ENCODE assay signal across 33 cellular contexts in the genomic region with DNA sequence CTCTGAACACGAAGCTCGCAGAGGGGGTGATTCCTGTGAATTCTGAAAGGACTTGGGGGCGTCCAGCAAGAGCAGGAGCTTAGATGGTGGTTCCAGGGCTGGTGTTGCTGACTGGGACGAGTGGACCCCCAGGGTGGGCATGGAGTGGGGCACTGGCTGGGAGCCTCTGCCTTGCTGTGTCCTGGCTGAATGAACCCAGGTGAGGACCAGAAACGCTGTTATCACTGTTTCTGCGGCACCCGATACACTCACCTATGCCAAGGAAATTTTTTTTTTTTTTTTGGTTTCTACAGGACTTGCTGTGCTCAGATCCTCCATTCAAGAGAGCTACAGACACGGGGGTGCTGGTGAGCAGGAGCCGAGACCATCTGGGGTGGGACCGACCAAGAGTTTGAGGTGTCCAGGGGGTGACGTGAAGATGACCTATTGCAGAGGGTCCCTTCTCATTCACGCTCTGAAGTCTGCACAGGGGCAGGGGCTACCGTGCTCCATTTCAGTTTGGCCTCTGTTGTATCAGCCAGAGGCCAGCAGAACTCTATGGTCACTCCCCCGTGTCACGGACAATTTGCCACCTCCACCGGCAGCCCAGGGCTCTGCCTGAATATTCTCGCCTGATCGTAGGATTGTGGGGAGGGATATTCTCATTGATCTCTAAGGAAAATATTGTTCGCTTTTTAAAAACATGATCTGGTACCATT.
"Had no signal": no experiment of that assay in that cellular context is flagged by ENCODE, and none has a peak within 500 bp of the region (broad histone marks: within the 10 kb centered on the region; RNA-seq: fewer than 3 reads in every experiment).

No MANE protein-coding gene starts in this region.

- H3K27ac ChIP-seq: ascending aorta, cardiac muscle cell, Peyer's patch, WERI-Rb-1 had no signal

- H3K27me3 Mint-ChIP-seq: activated naive CD4-positive, alpha-beta T cell treated with anti-CD3 and anti-CD28 coated beads, Interleukin-2, amount 50 U/mL, for 24 hours had no signal

- DNase-seq: activated CD4-positive, alpha-beta memory T cell treated with anti-CD3 and anti-CD28 coated beads, Interleukin-2, amount 10 ng/mL, durations not matched to agents 7 days and 5 days; activated CD4-positive, alpha-beta T cell treated with anti-CD3 and anti-CD28 coated beads for 1 hour; activated CD4-positive, alpha-beta T cell treated with anti-CD3 and anti-CD28 coated beads for 48 hours; activated CD4-positive, CD25-positive, alpha-beta regulatory T cell; activated CD8-positive, alpha-beta memory T cell treated with anti-CD3 and anti-CD28 coated beads for 24 hours; activated CD8-positive, alpha-beta memory T cell treated with anti-CD3 and anti-CD28 coated beads, Interleukin-2, amount 10 ng/mL, durations not matched to agents 7 days and 5 days; activated CD8-positive, alpha-beta memory T cell treated with anti-CD3 and anti-CD28 coated beads, Interleukin-2, amount 50 U/mL, for 48 hours; activated gamma-delta T cell; activated naive CD4-positive, alpha-beta T cell treated with Interleukin-2 at 50 U/mL for 16 hours; activated naive CD8-positive, alpha-beta T cell treated with anti-CD3 and anti-CD28 coated beads, Interleukin-2, amount 10 ng/mL, durations not matched to agents 7 days and 5 days; activated T-cell treated with anti-CD3 and anti-CD28 coated beads, Interleukin-2, amount 50 U/mL, for 1 hour; Kasumi-1; KG1; MM.1S; MV-4-11; NCI-H1092; NCI-H1436 treated with DMSO at 0.1 percent for 48 hours; NCI-H1694 treated with DMSO at 0.1 percent for 48 hours; NCI-H2029; NCI-H345; NCI-H524 treated with DMSO at 0.1 percent for 48 hours; PC-3; Peyer's patch; RPMI8226; SIG-M5; T-cell; T-helper 17 cell; T-helper 9 cell; WERI-Rb-1 had no signal

- H3K9me3 ChIP-seq: Peyer's patch had no signal

- H3K4me1 Mint-ChIP-seq: activated CD4-positive, alpha-beta memory T cell treated with anti-CD3 and anti-CD28 coated beads, Interleukin-2, amount 10 ng/mL, durations not matched to agents 7 days and 5 days; activated CD8-positive, alpha-beta memory T cell treated with anti-CD3 and anti-CD28 coated beads, Interleukin-2, amount 10 ng/mL, durations not matched to agents 7 days and 5 days; activated naive CD4-positive, alpha-beta T cell treated with anti-CD3 and anti-CD28 coated beads, Interleukin-2, amount 50 U/mL, for 24 hours; activated naive CD8-positive, alpha-beta T cell treated with anti-CD3 and anti-CD28 coated beads, Interleukin-2, amount 10 ng/mL, durations not matched to agents 7 days and 5 days; T-helper 17 cell had no signal

- H3K4me3 ChIP-seq: ascending aorta, cardiac muscle cell, Peyer's patch had no signal

- H3K36me3 ChIP-seq: ascending aorta, cardiac muscle cell, Peyer's patch, WERI-Rb-1 had no signal

- H3K27ac Mint-ChIP-seq: activated CD4-positive, alpha-beta memory T cell treated with anti-CD3 and anti-CD28 coated beads, Interleukin-2, amount 10 ng/mL, durations not matched to agents 7 days and 5 days; activated CD8-positive, alpha-beta memory T cell treated with anti-CD3 and anti-CD28 coated beads, Interleukin-2, amount 10 ng/mL, durations not matched to agents 7 days and 5 days; activated naive CD4-positive, alpha-beta T cell treated with anti-CD3 and anti-CD28 coated beads, Interleukin-2, amount 50 U/mL, for 24 hours; activated naive CD8-positive, alpha-beta T cell treated with anti-CD3 and anti-CD28 coated beads, Interleukin-2, amount 10 ng/mL, durations not matched to agents 7 days and 5 days; activated T-helper 2 cell treated with anti-CD3 and anti-CD28 coated beads, Interferon-gamma antibody, Interleukin-2, Interleukin-4, amounts not matched to agents 10 μg/mL and 5 μg/mL and 100 μg/mL, durations not matched to agents 14 hours and 24 hours and 36 hours; T-cell; T-helper 17 cell had no signal

- H3K36me3 Mint-ChIP-seq: activated CD8-positive, alpha-beta memory T cell treated with anti-CD3 and anti-CD28 coated beads, Interleukin-2, amount 10 ng/mL, durations not matched to agents 7 days and 5 days had no signal

- H3K27me3 ChIP-seq: ascending aorta, cardiac muscle cell, Peyer's patch had no signal

- H3K4me3 Mint-ChIP-seq: activated CD4-positive, alpha-beta memory T cell treated with anti-CD3 and anti-CD28 coated beads, Interleukin-2, amount 10 ng/mL, durations not matched to agents 7 days and 5 days; activated CD8-positive, alpha-beta memory T cell treated with anti-CD3 and anti-CD28 coated beads, Interleukin-2, amount 10 ng/mL, durations not matched to agents 7 days and 5 days; activated naive CD4-positive, alpha-beta T cell treated with anti-CD3 and anti-CD28 coated beads, Interleukin-2, amount 50 U/mL, for 24 hours; activated naive CD8-positive, alpha-beta T cell treated with anti-CD3 and anti-CD28 coated beads, Interleukin-2, amount 10 ng/mL, durations not matched to agents 7 days and 5 days; T-cell; T-helper 17 cell had no signal
